In genomic region chrX:7318661-7319060, GRCh38 we compare ENCODE assay signal across 1 cellular context.
TF ChIP-seq lines count a peak whose summit lies in the region.

No MANE protein-coding gene starts in this region.

TF ChIP-seq in WTC11, 78 proteins besides CTCF, POLR2A, EP300 and RAD21 (continued from another document):
- TF ChIP-seq ZNF532 (CRISPR knock-in tag; IDR thresholded peaks at IDR 0.05; ENCODE audit: borderline replicate concordance) = no peak
- no peak for TF ChIP-seq CREB1 (CRISPR knock-in tag; IDR thresholded peaks at IDR 0.05)
- no peak for TF ChIP-seq ZNF219 (CRISPR knock-in tag; IDR thresholded peaks at IDR 0.05; ENCODE audit: borderline replicate concordance)
- no peak for TF ChIP-seq HMGA2 (CRISPR knock-in tag; IDR thresholded peaks at IDR 0.05)
- no peak for TF ChIP-seq ZNF396 (CRISPR knock-in tag; IDR thresholded peaks at IDR 0.05; ENCODE audit: borderline replicate concordance)
- no peak for TF ChIP-seq JAZF1 (CRISPR knock-in tag; IDR thresholded peaks at IDR 0.05)
- no peak for TF ChIP-seq ZNF317 (CRISPR knock-in tag; IDR thresholded peaks at IDR 0.05; ENCODE audit: borderline replicate concordance, low read depth)
- TF ChIP-seq HMGXB4 (CRISPR knock-in tag; IDR thresholded peaks at IDR 0.05) = no peak
- TF ChIP-seq PREB (CRISPR knock-in tag; IDR thresholded peaks at IDR 0.05; ENCODE audit: borderline replicate concordance) = no peak
- TF ChIP-seq NR1H2 (CRISPR knock-in tag; IDR thresholded peaks at IDR 0.05) = no peak
- no peak for TF ChIP-seq ELF4 (CRISPR knock-in tag; IDR thresholded peaks at IDR 0.05; ENCODE audit: low read depth)
